Comparison of ENCODE assay signal across 8 cellular contexts in genomic region chr16:23304620-23305019, GRCh38. TPM values are rescaled to one million over a fixed set of nuclear protein-coding genes. Genes with fewer than 3 reads are reported as not detected.
"Had no signal": no experiment of that assay in that cellular context is flagged by ENCODE, and none has a peak within 500 bp of the region (broad histone marks: within the 10 kb centered on the region; RNA-seq: fewer than 3 reads in every experiment).

No MANE protein-coding gene starts in this region.

- H3K27ac ChIP-seq: HL-60, KMS-11 had no signal

- DNase-seq: IMR-90, KBM-7, KG1 had no signal

- H3K4me2 ChIP-seq: KMS-11 had no signal

- H3K9ac ChIP-seq: KMS-11 had no signal

- FAIRE-seq: HTR-8/SVneo had no signal

RNA-seq across cellular contexts. Expression of gene SCNN1B, which starts 2.5 kb away (rescaled TPM):
- total RNA-seq: HT-29, HT1080, IMR-90 had no signal
- polyA plus RNA-seq: IMR-90 had no signal
